ENCODE assay signal across 20 cellular contexts in the genomic region with DNA sequence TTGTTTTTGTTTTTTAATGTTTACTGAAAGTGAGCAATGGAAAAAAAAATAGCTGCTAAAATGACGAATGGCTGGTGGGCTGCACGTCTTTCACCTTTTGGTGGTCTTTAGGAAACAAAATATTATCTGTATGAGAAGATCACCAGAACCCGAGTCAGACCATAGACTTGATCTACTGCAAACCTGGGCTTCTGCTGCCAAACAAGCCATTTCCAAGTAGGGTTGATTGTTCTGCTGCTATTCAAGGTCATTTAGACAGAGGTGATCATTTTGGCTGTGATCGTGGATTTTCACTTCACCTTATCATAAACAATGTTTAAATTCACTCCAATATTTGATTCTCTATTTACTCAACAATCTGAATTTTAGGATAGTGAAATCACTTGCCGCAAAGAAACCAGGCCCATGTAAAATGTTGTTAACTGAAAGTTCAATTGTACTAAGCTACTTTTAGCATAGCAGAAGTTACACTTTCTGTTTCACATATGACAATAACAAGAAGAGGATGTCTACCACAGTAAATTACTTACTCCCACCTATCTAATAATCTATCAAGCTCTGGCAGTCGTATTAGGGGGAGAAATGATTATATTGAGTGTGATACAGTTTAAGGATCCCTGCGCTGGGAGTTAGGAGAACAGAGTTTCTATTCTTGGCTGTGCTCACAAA.
A peak's percentile ranks its signal among the peaks of the same experiment; 100 is the strongest.
DNase-seq lines count a peak whose midpoint lies in the region; ATAC-seq, FAIRE-seq and TF ChIP-seq lines count a peak whose summit lies in the region.
"Had no signal": no experiment of that assay in that cellular context is flagged by ENCODE, and none has a peak within 500 bp of the region (broad histone marks: within the 10 kb centered on the region; RNA-seq: fewer than 3 reads in every experiment).

No MANE protein-coding gene starts in this region.

- CTCF ChIA-PET in GM12878 (lab: Yijun Ruan, JAX): interaction anchor here (1.1 to 1.7 kb wide), 3 partner anchors 39 to 67 kb away, joined by 3 to 4 read pairs (median 3); partner anchors contain the start of gene CAND1

- H4K20me1 ChIP-seq in GM12878 (ENCODE audit: control insufficient read depth, insufficient read depth): no peaks in the 10 kb centered on the region

- no peak for TF ChIP-seq RAD21 in GM12878 (IDR thresholded peaks at IDR 0.05; ENCODE audit: insufficient read depth, low read depth, low read length)

- H3K4me3 ChIP-seq in GM12878: no peak overlapping the region; the same call in 1 of the 2 replicates
- H3K4me3 ChIP-seq: heart left ventricle, thyroid gland had no signal

- peak overlapping the region; percentile 61 for H2AFZ ChIP-seq in GM12878 (ENCODE audit: control insufficient read depth, low read depth, low read length)

- no peak overlapping the region for H3K9ac ChIP-seq in GM12878 (ENCODE audit: control insufficient read depth, insufficient read depth, low read length)

- H3K4me2 ChIP-seq in GM12878 (ENCODE audit: control insufficient read depth, insufficient read depth): peak overlapping the region; percentile 53

- no peaks in the 10 kb centered on the region for H3K36me3 ChIP-seq in GM12878 (ENCODE audit: control insufficient read depth in 2 of 2, insufficient read depth in 2 of 2, low read length in 1 of 2)
- H3K36me3 ChIP-seq: heart left ventricle, thyroid gland had no signal

- no peaks in the 10 kb centered on the region for H3K27me3 ChIP-seq in GM12878 (replicated peaks in 1 of 2; ENCODE audit: control insufficient read depth in 2 of 2, insufficient read depth in 2 of 2, low read length in 1 of 2)
- H3K27me3 ChIP-seq: thyroid gland had no signal

- BruUV-seq in GM12878 (replicated peaks; lab: Mats Ljungman, UMichigan): no TSS peak

- no peak overlapping the region for H3K27ac ChIP-seq in GM12878 (ENCODE audit: control insufficient read depth, insufficient read depth)
- H3K27ac ChIP-seq: heart left ventricle, HL-60, thyroid gland had no signal

- no peaks in the 10 kb centered on the region for H3K79me2 ChIP-seq in GM12878 (ENCODE audit: control insufficient read depth, insufficient read depth, low read length)

- SMC1A ChIA-PET in GM12878 (lab: Charles Lee; ENCODE audit: uncharacterized antibody, unreplicated experiment): interaction anchor here (1.1 kb wide), 2 partner anchors 10 to 20 kb away, joined by 3 to 5 read pairs; no protein-coding TSS in a partner anchor

- intact Hi-C loops in GM12878 (cut with micrococcal nuclease; ENCODE audit: unreplicated experiment): no loop called here

- peaks cover 5% of the 10 kb centered on the region for H3K4me1 ChIP-seq in GM12878 (ENCODE audit: control insufficient read depth, insufficient read depth, low read length)
- H3K4me1 ChIP-seq: heart left ventricle, thyroid gland had no signal

- FAIRE-seq in GM12878 (lab: Jason Lieb, UNC): no peak
- FAIRE-seq in HTR-8/SVneo (lab: Jason Lieb, UNC): no peak

- H3K9me3 ChIP-seq in GM12878 (replicated peaks; ENCODE audit: control insufficient read depth, insufficient read depth, low read length): no peaks in the 10 kb centered on the region
- H3K9me3 ChIP-seq: heart left ventricle, thyroid gland had no signal

- TF ChIP-seq EP300 in GM12878 (IDR thresholded peaks at IDR 0.05; ENCODE audit: borderline replicate concordance in 1 of 2, control insufficient read depth in 1 of 2, low read depth in 2 of 2, low read length in 2 of 2): no peak

- in situ Hi-C loops in GM12878 (cut with MboI): no loop called here

- peak; percentile 81 for ATAC-seq in GM18909 (IDR thresholded peaks at IDR 0.05; ENCODE audit: poor library complexity, unreplicated experiment)
- ATAC-seq in GM21528 (IDR thresholded peaks at IDR 0.05; ENCODE audit: low FRiP score, unreplicated experiment): peak; percentile 91
- ATAC-seq in HG03064 (IDR thresholded peaks at IDR 0.05; ENCODE audit: low read depth, unreplicated experiment): peak; percentile 91
- ATAC-seq in GM12878: peak; percentile 82
- ATAC-seq: activated naive CD8-positive, alpha-beta T cell treated with anti-CD3 and anti-CD28 coated beads, Interleukin-2, amount 50 U/mL, for 24 hours; heart left ventricle; left cardiac atrium had no signal

- 48% methylated on average over 7 of the region's 7 CpGs for WGBS in GM12878 (ENCODE audit: insufficient coverage, insufficient replicate concordance, low lambda C conversion rate, missing lambda C conversion rate)

- peak; percentile 11 for DNase-seq in GM12878 (ENCODE audit: low read depth, low spot score)
- DNase-seq in superior temporal gyrus (ENCODE audit: extremely low spot score): no peak
- no peak for DNase-seq in activated CD4-positive, alpha-beta T cell treated with anti-CD3 and anti-CD28 coated beads, Interleukin-2, amount 50 U/mL, for 4 hours
- no peak for DNase-seq in DMS153 (lab: John Stamatoyannopoulos, UW)
- no peak for DNase-seq in HTR-8/SVneo (ENCODE audit: insufficient read length, low spot score)
- DNase-seq: activated CD4-positive, CD25-positive, alpha-beta regulatory T cell; activated naive CD8-positive, alpha-beta T cell treated with anti-CD3 and anti-CD28 coated beads, Interleukin-2, amount 50 U/mL, for 24 hours; activated T-cell treated with anti-CD3 and anti-CD28 coated beads for 4 hours; CD8-positive, alpha-beta memory T cell; GF-D8; heart left ventricle; left cardiac atrium; NCI-H2171 treated with DMSO at 0.1 percent for 48 hours; posterior cingulate gyrus; stimulated activated CD4-positive, alpha-beta T cell treated with anti-CD3 and anti-CD28 coated beads, Interleukin-12 subunit alpha, Interleukin-12 subunit beta, amount 100 ng/mL, for 4 hours; thyroid gland had no signal

- RAD21 ChIA-PET in GM12878 (lab: Charles Lee; ENCODE audit: unreplicated experiment): no interaction called here

- TF ChIP-seq CTCF in GM12878 (IDR thresholded peaks at IDR 0.05 in 2 of 3, conservative IDR thresholded peaks at IDR 0.05 in 1 of 3; ENCODE audit: control insufficient read depth in 2 of 3, extremely low read depth in 1 of 3, insufficient read depth in 1 of 3, low read depth in 3 of 3, low read length in 3 of 3): no peak

- POLR2A ChIA-PET in GM12878 (lab: Charles Lee): interaction anchor here (0.8 kb wide), 1 partner anchor 66 kb away, joined by 3 read pairs; no protein-coding TSS in a partner anchor

- TF ChIP-seq POLR2A in GM12878 (IDR thresholded peaks at IDR 0.05; ENCODE audit: low read depth, low read length): no peak

TF ChIP-seq in GM12878, 131 proteins besides CTCF, POLR2A, EP300 and RAD21 (continues in another document):
- TF ChIP-seq BACH1 (IDR thresholded peaks at IDR 0.05; ENCODE audit: borderline replicate concordance) (no peak), GABPA (IDR thresholded peaks at IDR 0.05; ENCODE audit: low read depth) (no peak), BCLAF1 (IDR thresholded peaks at IDR 0.05) (no peak), CBX3 (IDR thresholded peaks at IDR 0.05; ENCODE audit: borderline replicate concordance, low read depth) (no peak), EED (IDR thresholded peaks at IDR 0.05; ENCODE audit: low read depth) (no peak), SMAD1 (IDR thresholded peaks at IDR 0.05; ENCODE audit: low read depth, partially characterized antibody) (no peak), NRF1 (conservative IDR thresholded peaks at IDR 0.05; ENCODE audit: low read depth, low read length) (no peak), POLR2AphosphoS5 (IDR thresholded peaks at IDR 0.05; ENCODE audit: low read length) (no peak), CREM (IDR thresholded peaks at IDR 0.05; ENCODE audit: low read depth) (no peak), JUNB (IDR thresholded peaks at IDR 0.05) (no peak)
- TF ChIP-seq, protein P1, sequence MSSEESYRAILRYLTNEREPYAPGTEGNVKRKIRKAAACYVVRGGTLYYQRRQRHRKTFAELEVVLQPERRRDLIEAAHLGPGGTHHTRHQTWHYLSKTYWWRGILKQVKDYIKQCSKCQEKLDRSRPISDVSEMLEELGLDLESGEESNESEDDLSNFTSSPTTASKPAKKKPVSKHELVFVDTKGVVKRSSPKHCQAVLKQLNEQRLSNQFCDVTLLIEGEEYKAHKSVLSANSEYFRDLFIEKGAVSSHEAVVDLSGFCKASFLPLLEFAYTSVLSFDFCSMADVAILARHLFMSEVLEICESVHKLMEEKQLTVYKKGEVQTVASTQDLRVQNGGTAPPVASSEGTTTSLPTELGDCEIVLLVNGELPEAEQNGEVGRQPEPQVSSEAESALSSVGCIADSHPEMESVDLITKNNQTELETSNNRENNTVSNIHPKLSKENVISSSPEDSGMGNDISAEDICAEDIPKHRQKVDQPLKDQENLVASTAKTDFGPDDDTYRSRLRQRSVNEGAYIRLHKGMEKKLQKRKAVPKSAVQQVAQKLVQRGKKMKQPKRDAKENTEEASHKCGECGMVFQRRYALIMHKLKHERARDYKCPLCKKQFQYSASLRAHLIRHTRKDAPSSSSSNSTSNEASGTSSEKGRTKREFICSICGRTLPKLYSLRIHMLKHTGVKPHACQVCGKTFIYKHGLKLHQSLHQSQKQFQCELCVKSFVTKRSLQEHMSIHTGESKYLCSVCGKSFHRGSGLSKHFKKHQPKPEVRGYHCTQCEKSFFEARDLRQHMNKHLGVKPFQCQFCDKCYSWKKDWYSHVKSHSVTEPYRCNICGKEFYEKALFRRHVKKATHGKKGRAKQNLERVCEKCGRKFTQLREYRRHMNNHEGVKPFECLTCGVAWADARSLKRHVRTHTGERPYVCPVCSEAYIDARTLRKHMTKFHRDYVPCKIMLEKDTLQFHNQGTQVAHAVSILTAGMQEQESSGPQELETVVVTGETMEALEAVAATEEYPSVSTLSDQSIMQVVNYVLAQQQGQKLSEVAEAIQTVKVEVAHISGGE (CRISPR knock-in tag; IDR thresholded peaks at IDR 0.05): no peak
